Comparison of ENCODE assay signal across 8 cellular contexts in genomic region chr1:121009216-121010057, GRCh38.
DNase-seq lines count a peak whose midpoint lies in the region; ATAC-seq and TF ChIP-seq lines count a peak whose summit lies in the region.
"Not testable (repeated sequence)": the region's sequence is repeated elsewhere in the genome, so short reads cannot be mapped to it uniquely, and the experiment has no call there.

No MANE protein-coding gene starts in this region.

- not testable (repeated sequence) for H3K4me3 ChIP-seq in GM06990 (replicated peaks; ENCODE audit: low read depth, low read length)
- H3K4me3 ChIP-seq in breast epithelium = peak overlapping the region in 2 of 3 donors; percentile 29 to 52
- H3K4me3 ChIP-seq in suprapubic skin = peak overlapping the region; percentile 30

- TF ChIP-seq POLR2A in breast epithelium (IDR thresholded peaks at IDR 0.05); suprapubic skin (IDR thresholded peaks at IDR 0.05): not testable (repeated sequence)

- H3K4me3 Mint-ChIP-seq in T-helper 17 cell (peak overlapping the region; percentile 80), glutamatergic neuron (ENCODE audit: unreplicated experiment) (peak overlapping the region; percentile 83), mesothelial cell of epicardium (peak overlapping the region; percentile 59)

- DNase-seq in GM06990 (ENCODE audit: extremely low read depth, insufficient read length) = peak; percentile 5
- DNase-seq in T-helper 17 cell = peak in 1 of 3 donors; percentile 12
- peak; percentile 56 for DNase-seq in activated T-cell treated with anti-CD3 and anti-CD28 coated beads, Interleukin-2, amount 50 U/mL, for 1 hour
- not testable (repeated sequence) for DNase-seq in breast epithelium (ENCODE audit: low spot score in 2 of 2); mesothelial cell of epicardium (ENCODE audit: low spot score in 2 of 2, unreplicated experiment in 2 of 2)
- DNase-seq in glutamatergic neuron = peak; percentile 27
- DNase-seq in stimulated activated CD4-positive, alpha-beta T cell treated with anti-CD3 and anti-CD28 coated beads, Interleukin-12 subunit alpha, Interleukin-12 subunit beta, amount 100 ng/mL, for 24 hours (ENCODE audit: low read depth in 2 of 2) = peak; percentile 5 to 45
- peak in 1 of 2 donors; percentile 44 for DNase-seq in suprapubic skin (ENCODE audit: low spot score in 2 of 2)

- H3K27me3 Mint-ChIP-seq in T-helper 17 cell; glutamatergic neuron (ENCODE audit: unreplicated experiment): not testable (repeated sequence)
- peaks cover 26% of the 10 kb centered on the region for H3K27me3 Mint-ChIP-seq in mesothelial cell of epicardium (ENCODE audit: low read depth)

- not testable (repeated sequence) for TF ChIP-seq EP300 in suprapubic skin (IDR thresholded peaks at IDR 0.05)

- H3K9me3 ChIP-seq in T-helper 17 cell (ENCODE audit: control insufficient read depth, low read length, poor library complexity, severe bottlenecking); breast epithelium; suprapubic skin: not testable (repeated sequence)

- not testable (repeated sequence) for H3K27ac Mint-ChIP-seq in T-helper 17 cell; glutamatergic neuron (ENCODE audit: unreplicated experiment); mesothelial cell of epicardium

- not testable (repeated sequence) for H3K27me3 ChIP-seq in GM06990 (replicated peaks; ENCODE audit: control insufficient read depth, insufficient read depth, low read length); breast epithelium
- peaks cover 30% of the 10 kb centered on the region for H3K27me3 ChIP-seq in suprapubic skin

- H3K4me1 ChIP-seq in breast epithelium = not testable (repeated sequence)
- H3K4me1 ChIP-seq in suprapubic skin = peaks cover 15% of the 10 kb centered on the region

- peak; percentile 78 for ATAC-seq in T-helper 17 cell

- H3K36me3 Mint-ChIP-seq in T-helper 17 cell (ENCODE audit: low read depth); glutamatergic neuron (ENCODE audit: unreplicated experiment); mesothelial cell of epicardium: not testable (repeated sequence)

- WGBS in suprapubic skin = 0% methylated on average over 3 of the region's 59 CpGs

- H3K36me3 ChIP-seq in GM06990 (ENCODE audit: control insufficient read depth, insufficient read depth, low read length); breast epithelium; suprapubic skin: not testable (repeated sequence)

- TF ChIP-seq CTCF in GM06990 (IDR thresholded peaks at IDR 0.05; ENCODE audit: insufficient read depth, low read length, poor library complexity, severe bottlenecking); breast epithelium (IDR thresholded peaks at IDR 0.05); glutamatergic neuron (IDR thresholded peaks at IDR 0.05; ENCODE audit: partially characterized antibody, unreplicated experiment); mesothelial cell of epicardium (IDR thresholded peaks at IDR 0.05; ENCODE audit: unreplicated experiment); suprapubic skin (IDR thresholded peaks at IDR 0.05): not testable (repeated sequence)

- intact Hi-C loops in breast epithelium (cut with DNase I; ENCODE audit: low total_unique reads) = not testable (repeated sequence)

- H3K9me3 Mint-ChIP-seq in glutamatergic neuron (ENCODE audit: unreplicated experiment); mesothelial cell of epicardium: not testable (repeated sequence)

- H3K27ac ChIP-seq in breast epithelium, suprapubic skin: not testable (repeated sequence)

- H3K4me1 Mint-ChIP-seq in T-helper 17 cell; glutamatergic neuron (ENCODE audit: low read depth, unreplicated experiment); mesothelial cell of epicardium: not testable (repeated sequence)
